ENCODE assay signal across 27 cellular contexts in genomic region chr9:87647114-87647513, GRCh38.
"Had no signal": no experiment of that assay in that cellular context is flagged by ENCODE, and none has a peak within 500 bp of the region (broad histone marks: within the 10 kb centered on the region; RNA-seq: fewer than 3 reads in every experiment).

No MANE protein-coding gene starts in this region.

- H3K36me3 Mint-ChIP-seq: naive B cell; natural killer cell treated with Interleukin-12 subunit alpha and Interleukin-12 subunit beta and Interleukin-15 and Interleukin-18, amount 100 ng/mL, for 72 hours; stimulated activated naive B cell treated with anti-CD40 and anti-IgM and Interleukin-4, amounts not matched to agents 10 μg/mL and 1 μg/mL and 100 μg/mL, for 72 hours had no signal

- H3K4me1 Mint-ChIP-seq: naive B cell; stimulated activated naive B cell treated with anti-CD40 and anti-IgM and Interleukin-4, amounts not matched to agents 10 μg/mL and 1 μg/mL and 100 μg/mL, for 72 hours had no signal

- H3K9me3 Mint-ChIP-seq: naive B cell; natural killer cell treated with Interleukin-12 subunit alpha and Interleukin-12 subunit beta and Interleukin-15 and Interleukin-18, amount 100 ng/mL, for 72 hours; stimulated activated naive B cell treated with anti-CD40 and anti-IgM and Interleukin-4, amounts not matched to agents 10 μg/mL and 1 μg/mL and 100 μg/mL, for 72 hours; stimulated activated naive CD8-positive, alpha-beta T cell treated with anti-CD3 and anti-CD28 coated beads, Interleukin-15, Interleukin-2, amounts not matched to agents 100 ng/mL and 50 ng/mL, for 24 hours had no signal

- H3K27ac Mint-ChIP-seq: naive B cell; natural killer cell treated with Interleukin-12 subunit alpha and Interleukin-12 subunit beta and Interleukin-15 and Interleukin-18, amount 100 ng/mL, for 72 hours; stimulated activated naive B cell treated with anti-CD40 and anti-IgM and Interleukin-4, amounts not matched to agents 10 μg/mL and 1 μg/mL and 100 μg/mL, for 72 hours; stimulated activated naive CD8-positive, alpha-beta T cell treated with anti-CD3 and anti-CD28 coated beads, Interleukin-15, Interleukin-2, amounts not matched to agents 100 ng/mL and 50 ng/mL, for 24 hours had no signal

- H2AFZ ChIP-seq: hepatocyte had no signal

- H3K36me3 ChIP-seq: colonic mucosa, ovary, thoracic aorta, uterus had no signal

- FAIRE-seq: endothelial cell of umbilical vein, small intestine had no signal

- H3K4me2 ChIP-seq: hepatocyte had no signal

- H3K27me3 ChIP-seq: colonic mucosa, esophagus muscularis mucosa, foreskin keratinocyte, gastroesophageal sphincter, heart left ventricle, hepatocyte, ovary, right lobe of liver, tibial nerve, upper lobe of right lung, uterus had no signal

- DNase-seq: colonic mucosa; dermis blood vessel endothelial cell; effector memory CD4-positive, alpha-beta T cell; foreskin keratinocyte; heart left ventricle; left colon; left ventricle myocardium superior; lower lobe of right lung; mucosa of descending colon; naive B cell; nucleus accumbens; ovary; right lobe of liver; small intestine; stimulated activated CD4-positive, alpha-beta T cell treated with anti-CD3 and anti-CD28 coated beads, Interleukin-15, amount 100 ng/mL, for 24 hours; stimulated activated CD4-positive, alpha-beta T cell treated with anti-CD3 and anti-CD28 coated beads, Interleukin-2, amount 100 ng/mL, for 48 hours; stimulated activated naive B cell treated with anti-CD40 and anti-IgM and Interleukin-4, amounts not matched to agents 10 μg/mL and 1 μg/mL and 100 μg/mL, for 72 hours; upper lobe of right lung; uterus had no signal

- H3K4me3 Mint-ChIP-seq: naive B cell; natural killer cell treated with Interleukin-12 subunit alpha and Interleukin-12 subunit beta and Interleukin-15 and Interleukin-18, amount 100 ng/mL, for 72 hours; stimulated activated naive B cell treated with anti-CD40 and anti-IgM and Interleukin-4, amounts not matched to agents 10 μg/mL and 1 μg/mL and 100 μg/mL, for 72 hours; stimulated activated naive CD8-positive, alpha-beta T cell treated with anti-CD3 and anti-CD28 coated beads, Interleukin-15, Interleukin-2, amounts not matched to agents 100 ng/mL and 50 ng/mL, for 24 hours had no signal

- H3K9me3 ChIP-seq: colonic mucosa, esophagus muscularis mucosa, gastroesophageal sphincter, heart left ventricle, lower lobe of right lung, mucosa of descending colon, ovary, right lobe of liver, thoracic aorta, tibial nerve, upper lobe of right lung, uterus had no signal

- H3K4me1 ChIP-seq: colonic mucosa, foreskin keratinocyte, uterus had no signal

- H3K27ac ChIP-seq: colonic mucosa, esophagus muscularis mucosa, foreskin keratinocyte, gastroesophageal sphincter, heart left ventricle, lower lobe of right lung, ovary, right lobe of liver, thoracic aorta, tibial nerve, upper lobe of right lung, uterus had no signal

- H3K79me2 ChIP-seq: hepatocyte had no signal

- H3K27me3 Mint-ChIP-seq: naive B cell; natural killer cell treated with Interleukin-12 subunit alpha and Interleukin-12 subunit beta and Interleukin-15 and Interleukin-18, amount 100 ng/mL, for 72 hours; stimulated activated naive B cell treated with anti-CD40 and anti-IgM and Interleukin-4, amounts not matched to agents 10 μg/mL and 1 μg/mL and 100 μg/mL, for 72 hours; stimulated activated naive CD8-positive, alpha-beta T cell treated with anti-CD3 and anti-CD28 coated beads, Interleukin-15, Interleukin-2, amounts not matched to agents 100 ng/mL and 50 ng/mL, for 24 hours had no signal

- H3K4me3 ChIP-seq: colonic mucosa, esophagus muscularis mucosa, gastroesophageal sphincter, heart left ventricle, hepatocyte, lower lobe of right lung, mucosa of descending colon, ovary, right lobe of liver, thoracic aorta, tibial nerve, upper lobe of right lung, uterus had no signal
